In the genomic region with DNA sequence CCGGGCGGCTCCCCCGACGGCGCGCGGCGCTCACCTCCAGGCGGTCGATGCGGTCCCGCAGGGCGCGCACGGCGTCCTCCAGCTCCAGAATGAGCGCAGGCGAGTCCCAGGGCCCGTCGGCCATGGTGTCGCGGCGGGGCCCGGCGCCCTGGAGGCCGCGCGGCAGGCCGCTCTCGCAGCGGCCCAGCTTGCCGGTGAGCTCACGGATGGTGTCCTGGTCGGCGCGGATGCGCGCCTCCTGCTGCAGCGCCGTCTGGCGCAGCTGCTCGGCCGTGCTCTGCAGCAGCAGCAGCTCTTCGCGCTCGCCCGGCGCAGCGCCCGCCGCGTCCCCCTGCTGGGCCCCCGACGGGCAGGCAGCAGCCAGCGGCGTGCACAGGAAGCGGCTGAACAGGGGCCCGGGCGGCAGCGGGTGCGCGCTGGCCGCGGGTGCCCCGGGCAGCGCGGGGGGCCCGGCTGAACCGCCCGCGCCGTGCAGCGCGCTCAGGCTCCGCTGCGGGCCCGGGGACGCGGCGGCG, we compare ENCODE assay signal across 8 cellular contexts. TPM values are rescaled to one million over a fixed set of nuclear protein-coding genes. Genes with fewer than 3 reads are reported as not detected.
DNase-seq lines count a peak whose midpoint lies in the region; ATAC-seq, FAIRE-seq and TF ChIP-seq lines count a peak whose summit lies in the region.

No MANE protein-coding gene starts in this region.

- H3K4me1 ChIP-seq in A549: peaks cover 22% of the 10 kb centered on the region; the same call in 2 of the 3 replicates
- peaks cover 10% of the 10 kb centered on the region for H3K4me1 ChIP-seq in NT2/D1 (ENCODE audit: insufficient read depth, insufficient read length)
- no peaks in the 10 kb centered on the region for H3K4me1 ChIP-seq in parathyroid adenoma

- peak overlapping the region; percentile 65 for H2AFZ ChIP-seq in parathyroid adenoma

- H3K27me3 ChIP-seq in NT2/D1 (ENCODE audit: insufficient read depth, insufficient read length): peaks cover 27% of the 10 kb centered on the region
- no peaks in the 10 kb centered on the region for H3K27me3 ChIP-seq in parathyroid adenoma (ENCODE audit: control insufficient read depth, insufficient read depth, low read length)

- peak in 1 of 2 experiments; percentile 45; a peak in 2 of 5 replicates for TF ChIP-seq RAD21 in A549 (conservative IDR thresholded peaks at IDR 0.05 in 1 of 2, IDR thresholded peaks at IDR 0.05 in 1 of 2)

- H3K9ac ChIP-seq in NT2/D1 (ENCODE audit: insufficient read length, low read depth): peak overlapping the region; percentile 89
- H3K9ac ChIP-seq in parathyroid adenoma: no peak overlapping the region

- no peaks in the 10 kb centered on the region for H3K36me3 ChIP-seq in NT2/D1 (ENCODE audit: insufficient read depth, insufficient read length, low read length)
- no peaks in the 10 kb centered on the region for H3K36me3 ChIP-seq in parathyroid adenoma (ENCODE audit: control insufficient read depth, insufficient read depth, low read length)

- DNase-seq in A549 (ENCODE audit: low read depth in 1 of 2, low spot score in 1 of 2) (peak; percentile 55 to 68), GM12892 (ENCODE audit: insufficient read length) (peak; percentile 43), NT2/D1 (ENCODE audit: low read depth, low spot score) (peak; percentile 43), globus pallidus (ENCODE audit: low spot score) (peak; percentile 58), urothelium cell line (ENCODE audit: low spot score) (peak; percentile 91)
- DNase-seq in activated gamma-delta T cell treated with anti-CD3 and anti-CD28 coated beads, Interleukin-2, amount 50 U/mL, for 16 hours (ENCODE audit: low read depth): peak; percentile 28

- peak overlapping the region; percentile 92 for H3K4me2 ChIP-seq in A549
- H3K4me2 ChIP-seq in parathyroid adenoma (ENCODE audit: low read length): peak overlapping the region; percentile 52

- no peaks in the 10 kb centered on the region for H3K9me3 ChIP-seq in A549
- H3K9me3 ChIP-seq in NT2/D1 (ENCODE audit: insufficient read depth, low read length): no peaks in the 10 kb centered on the region
- no peaks in the 10 kb centered on the region for H3K9me3 ChIP-seq in parathyroid adenoma (ENCODE audit: control insufficient read depth, low read length)

- H3K79me2 ChIP-seq in parathyroid adenoma: no peaks in the 10 kb centered on the region

- TF ChIP-seq POLR2A in A549 (IDR thresholded peaks at IDR 0.05; ENCODE audit: low read length) (no peak), GM12892 (IDR thresholded peaks at IDR 0.05; ENCODE audit: low read depth, low read length) (no peak)

- ATAC-seq in A549 (peak; percentile 88 to 90), HG02763 (IDR thresholded peaks at IDR 0.05; ENCODE audit: unreplicated experiment) (no peak)

- TF ChIP-seq EP300 in A549 (IDR thresholded peaks at IDR 0.05): no peak

- H3K27ac ChIP-seq in A549 (peak overlapping the region; percentile 69 to 94), parathyroid adenoma (no peak overlapping the region)

- no peak for FAIRE-seq in A549 (lab: Jason Lieb, UNC)
- no peak for FAIRE-seq in GM12892 (lab: Jason Lieb, UNC)
- FAIRE-seq in urothelium cell line (lab: Jason Lieb, UNC): peak; percentile 77

- 10% methylated on average over 2 of the region's 81 CpGs for WGBS in A549 (ENCODE audit: missing lambda C conversion rate)

- CTCF ChIA-PET in A549 (lab: Yijun Ruan, JAX): interaction anchor here (0.7 to 6.2 kb wide), 18 partner anchors 8 to 103 kb away, joined by 3 to 95 read pairs (median 4); partner anchors contain the start of gene DNAL4

- H3K4me3 ChIP-seq in A549 (peak overlapping the region; percentile 74), NT2/D1 (ENCODE audit: insufficient read length, low read depth) (peak overlapping the region; percentile 77), parathyroid adenoma (ENCODE audit: low read depth, low read length) (no peak overlapping the region)

- TF ChIP-seq CTCF in A549 (IDR thresholded peaks at IDR 0.05) (peak; percentile 34; the same call in 2 of the 3 replicates), parathyroid adenoma (IDR thresholded peaks at IDR 0.05) (peak; percentile 20)

- POLR2A ChIA-PET in A549 (lab: Yijun Ruan, JAX): interaction anchor here (0.6 to 2.2 kb wide), 11 partner anchors 8 to 87 kb away, joined by 3 to 35 read pairs (median 3); partner anchors contain the start of gene SUN2

TF ChIP-seq in A549, 52 proteins besides CTCF, POLR2A, EP300 and RAD21:
- TF ChIP-seq MAZ (IDR thresholded peaks at IDR 0.05; ENCODE audit: borderline replicate concordance, low read depth, low read length): no peak
- TF ChIP-seq KDM5A (IDR thresholded peaks at IDR 0.05): no peak
- TF ChIP-seq, protein P1, sequence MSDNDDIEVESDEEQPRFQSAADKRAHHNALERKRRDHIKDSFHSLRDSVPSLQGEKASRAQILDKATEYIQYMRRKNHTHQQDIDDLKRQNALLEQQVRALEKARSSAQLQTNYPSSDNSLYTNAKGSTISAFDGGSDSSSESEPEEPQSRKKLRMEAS (IDR thresholded peaks at IDR 0.05): no peak
- no peak for TF ChIP-seq EHMT2 (IDR thresholded peaks at IDR 0.05; ENCODE audit: low read depth)
- TF ChIP-seq SMC3 (IDR thresholded peaks at IDR 0.05): peak; percentile 47; the same call in 2 of the 3 replicates
- TF ChIP-seq, protein P2, sequence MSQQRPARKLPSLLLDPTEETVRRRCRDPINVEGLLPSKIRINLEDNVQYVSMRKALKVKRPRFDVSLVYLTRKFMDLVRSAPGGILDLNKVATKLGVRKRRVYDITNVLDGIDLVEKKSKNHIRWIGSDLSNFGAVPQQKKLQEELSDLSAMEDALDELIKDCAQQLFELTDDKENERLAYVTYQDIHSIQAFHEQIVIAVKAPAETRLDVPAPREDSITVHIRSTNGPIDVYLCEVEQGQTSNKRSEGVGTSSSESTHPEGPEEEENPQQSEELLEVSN (IDR thresholded peaks at IDR 0.05; ENCODE audit: borderline replicate concordance, low read depth): no peak
- no peak for TF ChIP-seq SREBF2 (IDR thresholded peaks at IDR 0.05)
- 0 out of 5 replicates have a peak, but pooled peaks of 1 of the 2 experiments have one; percentile 37 for TF ChIP-seq JUN (IDR thresholded peaks at IDR 0.05)

RNA-seq across cellular contexts. Expression of gene NPTXR, which starts 0.6 kb away (rescaled TPM):
- polyA plus RNA-seq in A549 (2011; rRNA removed) (3.3 and 6.6 TPM in 2 replicates), A549 (2017; fragmentation: RNase III; extraction: RNeasy Plus Mini Kit Qiagen cat#74134 plus additional on column Dnase treatment) (9.7 to 15.3 TPM (median 14.8 TPM) in 3 replicates)
- 2.3 and 3.6 TPM in 2 replicates for polyA plus RNA-seq in A549 (2012; cell fraction: cytosol; rRNA removed)
- polyA plus RNA-seq in A549 (2012; cell fraction: nucleus; rRNA removed): 5.8 and 6.7 TPM in 2 replicates
- polyA minus RNA-seq in A549 (2011; rRNA and poly(A)+ RNA removed): 7.7 TPM in 2 replicates
- 0.08 TPM for polyA plus RNA-seq in GM12892 (2012; ENCODE audit: missing spikeins)

RNA-seq across cellular contexts. Expression of gene CBX6, which starts 28.8 kb away (rescaled TPM):
- 9.8 and 10.4 TPM in 2 replicates for polyA plus RNA-seq in A549 (2011; rRNA removed)
- polyA plus RNA-seq in A549 (2012; cell fraction: cytosol; rRNA removed): 7.6 and 10.4 TPM in 2 replicates
- 25.0 and 36.1 TPM in 2 replicates for polyA plus RNA-seq in A549 (2012; cell fraction: nucleus; rRNA removed)
- 22.1 to 24.0 TPM (median 22.4 TPM) in 3 replicates for polyA plus RNA-seq in A549 (2017; fragmentation: RNase III; extraction: RNeasy Plus Mini Kit Qiagen cat#74134 plus additional on column Dnase treatment)
- 35.3 and 40.2 TPM in 2 replicates for polyA minus RNA-seq in A549 (2011; rRNA and poly(A)+ RNA removed)
- 17.7 TPM for polyA plus RNA-seq in GM12892 (2012; ENCODE audit: missing spikeins)

RNA-seq across cellular contexts. Expression of gene DNAL4, which starts 49.3 kb away (rescaled TPM):
- polyA plus RNA-seq in A549 (2011; rRNA removed) (9.8 and 9.9 TPM in 2 replicates), A549 (2017; fragmentation: RNase III; extraction: RNeasy Plus Mini Kit Qiagen cat#74134 plus additional on column Dnase treatment) (7.0 to 7.7 TPM (median 7.6 TPM) in 3 replicates)
- 8.5 and 9.9 TPM in 2 replicates for polyA plus RNA-seq in A549 (2012; cell fraction: cytosol; rRNA removed)
- polyA plus RNA-seq in A549 (2012; cell fraction: nucleus; rRNA removed): 5.6 and 7.2 TPM in 2 replicates
- polyA minus RNA-seq in A549 (2011; rRNA and poly(A)+ RNA removed): 6.0 and 8.1 TPM in 2 replicates
- polyA plus RNA-seq in GM12892 (2012; ENCODE audit: missing spikeins): 5.2 TPM

Comparison
In these comparisons a context has a peak if more than half of its experiments do, and no peak if none do; other contexts are left out.
1. DNase-seq: peak in every context shown above with its lines; median percentile 91 in urothelium cell line; 62 in A549; 58 in globus pallidus; 43 in GM12892; 43 in NT2/D1; 28 in activated gamma-delta T cell treated with anti-CD3 and anti-CD28 coated beads, Interleukin-2, amount 50 U/mL, for 16 hours.